Comparison of ENCODE assay signal across 8 cellular contexts in genomic region chr22:24510694-24511625, GRCh38. TPM values are rescaled to one million over a fixed set of nuclear protein-coding genes. Genes with fewer than 3 reads are reported as not detected.
DNase-seq lines count a peak whose midpoint lies in the region; ATAC-seq and TF ChIP-seq lines count a peak whose summit lies in the region.
"Had no signal": no experiment of that assay in that cellular context is flagged by ENCODE, and none has a peak within 500 bp of the region (broad histone marks: within the 10 kb centered on the region; RNA-seq: fewer than 3 reads in every experiment).

No MANE protein-coding gene starts in this region.

- no peak overlapping the region for H3K9ac ChIP-seq in skeletal muscle satellite cell (ENCODE audit: low read depth, low read length)

- TF ChIP-seq CTCF in HFFc6 (IDR thresholded peaks at IDR 0.05) (no peak), fibroblast of villous mesenchyme (IDR thresholded peaks at IDR 0.05; ENCODE audit: insufficient read depth, low read depth, low read length) (no peak)

- DNase-seq in HFFc6 (peak; percentile 13), RPMI7951 (ENCODE audit: low read depth) (peak; percentile 72), fibroblast of villous mesenchyme (ENCODE audit: low read depth) (peak; percentile 86), epidermal melanocyte (ENCODE audit: insufficient read length, low spot score) (no peak)
- no peak for DNase-seq in activated CD4-positive, alpha-beta T cell treated with anti-CD3 and anti-CD28 coated beads, Interleukin-2, amount 50 U/mL, for 4 hours

- H3K9me3 ChIP-seq in skeletal muscle satellite cell (replicated peaks; ENCODE audit: low read length) = no peaks in the 10 kb centered on the region

- ATAC-seq in HG03025 (IDR thresholded peaks at IDR 0.05; ENCODE audit: low FRiP score, unreplicated experiment) = no peak

- H3K4me2 ChIP-seq in skeletal muscle satellite cell (ENCODE audit: low read length) = peak overlapping the region; percentile 28

- no peak overlapping the region for H3K4me3 ChIP-seq in fibroblast of villous mesenchyme (ENCODE audit: low read depth, low read length)
- H3K4me3 ChIP-seq in skeletal muscle satellite cell (ENCODE audit: low read length) = no peak overlapping the region
- H3K4me3 ChIP-seq: SK-N-MC had no signal

- H3K27me3 ChIP-seq in skeletal muscle satellite cell (ENCODE audit: control insufficient read depth, insufficient read depth, low read length) = peaks cover 22% of the 10 kb centered on the region

- H3K4me3 Mint-ChIP-seq in HFFc6 = no peak overlapping the region; the same call in 1 of the 2 replicates

- H3K27ac Mint-ChIP-seq in HFFc6 = no peak overlapping the region

- H3K9me3 Mint-ChIP-seq in HFFc6 = no peaks in the 10 kb centered on the region

- H3K4me1 ChIP-seq in skeletal muscle satellite cell (ENCODE audit: control insufficient read depth, insufficient read depth, low read length) = peaks cover 19% of the 10 kb centered on the region

- peaks cover 38% of the 10 kb centered on the region for H3K4me1 Mint-ChIP-seq in HFFc6 (ENCODE audit: low read depth)

- H3K36me3 ChIP-seq in skeletal muscle satellite cell (ENCODE audit: insufficient read depth, low read length) = no peaks in the 10 kb centered on the region

- H3K36me3 Mint-ChIP-seq in HFFc6 (ENCODE audit: low read depth) = no peaks in the 10 kb centered on the region

- H3K27me3 Mint-ChIP-seq in HFFc6 (ENCODE audit: insufficient read depth) = peaks cover 16% of the 10 kb centered on the region

RNA-seq across cellular contexts. Expression of gene UPB1, which starts 15.8 kb away (rescaled TPM):
- total RNA-seq in HFFc6 (2021; fragmentation: NEBNext Ultra II Directional; extraction: Animal tissue kit (Norgen Biotek cat#: 25700)) = under 1 TPM in 4 of 6 experiments, not detected in 2; 0.07 to 0.14 (median 0.12) TPM
- under 0.01 TPM in 1 of 2 replicates, not detected in the other for total RNA-seq in RPMI7951 (2014; rRNA removed; shearing (Covaris generic))
- under 0.01 and 0.32 TPM in 2 replicates for total RNA-seq in fibroblast of villous mesenchyme
- total RNA-seq in skeletal muscle satellite cell (2012; rRNA removed) = under 0.01 TPM in 1 of 2 replicates, not detected in the other

RNA-seq across cellular contexts. Expression of gene GUCD1, which starts 44.0 kb away (rescaled TPM):
- 10 to 100 TPM; 82.4 to 99.5 (median 89.0) TPM for total RNA-seq in HFFc6 (2021; fragmentation: NEBNext Ultra II Directional; extraction: Animal tissue kit (Norgen Biotek cat#: 25700))
- 60.7 and 69.4 TPM in 2 replicates for total RNA-seq in RPMI7951 (2014; rRNA removed; shearing (Covaris generic))
- total RNA-seq in fibroblast of villous mesenchyme = 148 and 166 TPM in 2 replicates
- total RNA-seq in skeletal muscle satellite cell (2012; rRNA removed) = 129 and 136 TPM in 2 replicates

RNA-seq across cellular contexts. Expression of gene SNRPD3, which starts 44.8 kb away (rescaled TPM):
- 100 to 1,000 TPM in 5 of 6 experiments, 10 to 100 TPM in 1; 98.9 to 108 (median 104) TPM for total RNA-seq in HFFc6 (2021; fragmentation: NEBNext Ultra II Directional; extraction: Animal tissue kit (Norgen Biotek cat#: 25700))
- 179 and 194 TPM in 2 replicates for total RNA-seq in RPMI7951 (2014; rRNA removed; shearing (Covaris generic))
- 59.3 and 84.2 TPM in 2 replicates for total RNA-seq in fibroblast of villous mesenchyme
- 117 and 133 TPM in 2 replicates for total RNA-seq in skeletal muscle satellite cell (2012; rRNA removed)

Comparison
In these comparisons a context has a peak if more than half of its experiments do, and no peak if none do; other contexts are left out.
1. DNase-seq: peak in HFFc6 (single experiment), RPMI7951 (single experiment) and fibroblast of villous mesenchyme (single experiment); none in activated CD4-positive, alpha-beta T cell treated with anti-CD3 and anti-CD28 coated beads, Interleukin-2, amount 50 U/mL, for 4 hours (0 of 2) and epidermal melanocyte (single experiment).